In genomic region chr3:183447206-183448001, GRCh38 we compare ENCODE assay signal across 8 cellular contexts. TPM values are rescaled to one million over a fixed set of nuclear protein-coding genes. Genes with fewer than 3 reads are reported as not detected.
DNase-seq lines count a peak whose midpoint lies in the region; ATAC-seq and TF ChIP-seq lines count a peak whose summit lies in the region.

No MANE protein-coding gene starts in this region.

- TF ChIP-seq POLR2A in esophagus squamous epithelium (IDR thresholded peaks at IDR 0.05): peak in 2 of 4 donors; percentile 32 to 59

- peak overlapping the region; percentile 68 to 78 (median 70) for H3K27ac ChIP-seq in esophagus squamous epithelium
- peak overlapping the region; percentile 80 for H3K27ac ChIP-seq in muscle layer of duodenum (ENCODE audit: low read length)

- in situ Hi-C loops in KBM-7 (cut with MboI; ENCODE audit: low pct_unique_long_range_greater_than_20kb, low sequenced_read_pairs): no loop called here

- no peak for TF ChIP-seq CTCF in esophagus squamous epithelium (IDR thresholded peaks at IDR 0.05)

- no peaks in the 10 kb centered on the region for H3K27me3 ChIP-seq in esophagus squamous epithelium
- no peaks in the 10 kb centered on the region for H3K27me3 ChIP-seq in muscle layer of duodenum (ENCODE audit: low read depth, low read length)

- intact Hi-C loops in esophagus squamous epithelium (cut with DNase I): no loop called here

- peak; percentile 60 for ATAC-seq in GM21447 (IDR thresholded peaks at IDR 0.05; ENCODE audit: unreplicated experiment)

- peaks cover 0 to 18% (median 10%) of the 10 kb centered on the region in 3 donors for H3K9me3 ChIP-seq in esophagus squamous epithelium
- peaks cover 4 to 7% of the 10 kb centered on the region in 2 donors for H3K9me3 ChIP-seq in muscle layer of duodenum (ENCODE audit: control insufficient read depth in 1 of 2, low read length in 2 of 2)

- 3 to 4% methylated on average over 18 to 45 of the region's 54 CpGs for WGBS in esophagus squamous epithelium, 2 donors

- H3K4me3 ChIP-seq in esophagus squamous epithelium (peak overlapping the region; percentile 48 to 76 (median 61)), muscle layer of duodenum (ENCODE audit: low read depth in 1 of 2, low read length in 2 of 2) (peak overlapping the region; percentile 87 to 98)

- H3K4me1 ChIP-seq in esophagus squamous epithelium: peaks cover 0 to 31% (median 3%) of the 10 kb centered on the region in 3 donors
- H3K4me1 ChIP-seq in muscle layer of duodenum (ENCODE audit: control insufficient read depth in 1 of 2, insufficient read depth in 2 of 2, low read length in 2 of 2): peaks cover 0 to 12% of the 10 kb centered on the region in 2 donors

- H3K36me3 ChIP-seq in esophagus squamous epithelium (no peaks in the 10 kb centered on the region), muscle layer of duodenum (ENCODE audit: control insufficient read depth in 1 of 2, insufficient read depth in 2 of 2, low read length in 2 of 2) (no peaks in the 10 kb centered on the region)

- DNase-seq in CMK (ENCODE audit: low read depth): peak; percentile 84
- DNase-seq in KBM-7: peak; percentile 92
- DNase-seq in activated T-cell treated with anti-CD3 and anti-CD28 coated beads, Interleukin-2, amount 50 U/mL, for 48 hours: peak; percentile 87 to 88
- DNase-seq in esophagus squamous epithelium (lab: John Stamatoyannopoulos, UW): peak; percentile 29
- peak; percentile 53 for DNase-seq in stimulated activated CD8-positive, alpha-beta memory T cell treated with anti-CD3 and anti-CD28 coated beads, Interleukin-7, amount 100 ng/mL, for 24 hours (ENCODE audit: low read depth)

TF ChIP-seq in PFSK-1, 5 proteins besides CTCF, POLR2A, EP300 and RAD21:
- TF ChIP-seq POLR2AphosphoS5 (IDR thresholded peaks at IDR 0.05; ENCODE audit: low read depth, low read length) (0 out of 2 replicates have a peak, but pooled peaks have one; percentile 28), FOXP2 (optimal IDR thresholded peaks at IDR 0.05; ENCODE audit: borderline replicate concordance, extremely low read depth, extremely low read length, insufficient read depth) (peak; percentile 62), SIN3A (IDR thresholded peaks at IDR 0.05; ENCODE audit: borderline replicate concordance, insufficient read depth, low read length) (no peak)

RNA-seq across cellular contexts. Expression of gene MCF2L2, which starts 19.0 kb away (rescaled TPM):
- 0.25 TPM for polyA plus RNA-seq in PFSK-1 (2012; ENCODE audit: insufficient read length, low read depth)
- 1 to 10 TPM in 3 of 4 donors, under 1 TPM in 1; 0.61 to 2.9 (median 1.3) TPM for total RNA-seq in esophagus squamous epithelium

Comparison
In these comparisons a context has a peak if more than half of its experiments do, and no peak if none do; other contexts are left out.
1. Peak in every context shown above with its lines: DNase-seq, ATAC-seq, H3K4me3 ChIP-seq and H3K27ac ChIP-seq.
2. DNase-seq: peak in every context shown above with its lines; median percentile 92 in KBM-7; 88 in activated T-cell treated with anti-CD3 and anti-CD28 coated beads, Interleukin-2, amount 50 U/mL, for 48 hours; 84 in CMK; 53 in stimulated activated CD8-positive, alpha-beta memory T cell treated with anti-CD3 and anti-CD28 coated beads, Interleukin-7, amount 100 ng/mL, for 24 hours; 29 in esophagus squamous epithelium.